In genomic region chr5:116652196-116652729, GRCh38 we compare ENCODE assay signal across 9 cellular contexts.
DNase-seq lines count a peak whose midpoint lies in the region; ATAC-seq lines count a peak whose summit lies in the region.
"Had no signal": no experiment of that assay in that cellular context is flagged by ENCODE, and none has a peak within 500 bp of the region (broad histone marks: within the 10 kb centered on the region; RNA-seq: fewer than 3 reads in every experiment).

No MANE protein-coding gene starts in this region.

- ATAC-seq in GM18907 (IDR thresholded peaks at IDR 0.05; ENCODE audit: unreplicated experiment) (peak; percentile 71), HG03103 (IDR thresholded peaks at IDR 0.05; ENCODE audit: low read depth, unreplicated experiment) (peak; percentile 88), right cardiac atrium (peak; percentile 97)

- H3K27me3 ChIP-seq in right cardiac atrium (ENCODE audit: control insufficient read depth, insufficient read depth) = no peaks in the 10 kb centered on the region

- H3K9me3 ChIP-seq in SK-N-MC (ENCODE audit: low read depth, low read length) = no peaks in the 10 kb centered on the region
- H3K9me3 ChIP-seq in right cardiac atrium (ENCODE audit: control insufficient read depth, low read length) = no peaks in the 10 kb centered on the region
- H3K9me3 ChIP-seq: neutrophil had no signal

- DNase-seq in SK-N-MC (ENCODE audit: low read depth, low spot score) (no peak), right cardiac atrium (peak; percentile 76 to 87 (median 86)), superior temporal gyrus (ENCODE audit: extremely low spot score) (peak; percentile 97), dedifferentiated amniotic fluid mesenchymal stem cell (ENCODE audit: extremely low spot score) (no peak), HK-2 (ENCODE audit: unreplicated experiment) (no peak)
- no peak for DNase-seq in central memory CD4-positive, alpha-beta T cell

- peak overlapping the region; percentile 11 for H3K9ac ChIP-seq in SK-N-MC (ENCODE audit: insufficient read length)

- H3K4me1 ChIP-seq in right cardiac atrium (ENCODE audit: control insufficient read depth, insufficient read depth, low read length) = no peaks in the 10 kb centered on the region

- intact Hi-C loops in right cardiac atrium (cut with DNase I) = no loop called here

- H3K4me3 ChIP-seq in SK-N-MC = peak overlapping the region; percentile 63
- H3K4me3 ChIP-seq in right cardiac atrium (ENCODE audit: low read length) = peak overlapping the region; percentile 9

- H3K27ac ChIP-seq in SK-N-MC (peak overlapping the region; percentile 86), right cardiac atrium (ENCODE audit: low read length) (no peak overlapping the region)
- H3K27ac ChIP-seq: neutrophil had no signal

- 32% methylated on average over 7 of the region's 7 CpGs for WGBS in right cardiac atrium

- no peaks in the 10 kb centered on the region for H3K36me3 ChIP-seq in SK-N-MC (ENCODE audit: insufficient read depth, low read length)
- H3K36me3 ChIP-seq: neutrophil had no signal

Comparison
In these comparisons a context has a peak if more than half of its experiments do, and no peak if none do; other contexts are left out.
1. DNase-seq: peak in right cardiac atrium (3 of 3) and superior temporal gyrus (single experiment); none in SK-N-MC (single experiment), central memory CD4-positive, alpha-beta T cell (single experiment), dedifferentiated amniotic fluid mesenchymal stem cell (single experiment) and HK-2 (single experiment).
2. Peak in every context shown above with its lines, with median percentiles within 50 percentile points of each other: ATAC-seq.